In genomic region chr2:136246086-136246669, GRCh38 we compare ENCODE assay signal across 8 cellular contexts.
DNase-seq lines count a peak whose midpoint lies in the region; ATAC-seq and TF ChIP-seq lines count a peak whose summit lies in the region.

No MANE protein-coding gene starts in this region.

- peak; percentile 39 for TF ChIP-seq POLR2A in HCT116 (IDR thresholded peaks at IDR 0.05; ENCODE audit: borderline replicate concordance, extremely low read depth, insufficient read depth, insufficient read length)

- intact Hi-C loops in HCT116 (cut with micrococcal nuclease), result no loop called here
- intact Hi-C loops in left cardiac atrium (cut with DNase I), result no loop called here

- H3K79me2 ChIP-seq in DND-41 (ENCODE audit: insufficient read depth, low read length) (no peaks in the 10 kb centered on the region), HCT116 (ENCODE audit: insufficient read depth, low read length) (no peaks in the 10 kb centered on the region), OCI-LY3 (ENCODE audit: low read length) (no peaks in the 10 kb centered on the region)

- H3K27me3 ChIP-seq in DND-41 (ENCODE audit: insufficient read depth, low read length, poor library complexity) (no peaks in the 10 kb centered on the region), HCT116 (ENCODE audit: insufficient read depth, low read length) (no peaks in the 10 kb centered on the region), OCI-LY3 (ENCODE audit: low read depth, low read length) (peaks cover 17% of the 10 kb centered on the region)

- H3K9me3 ChIP-seq in DND-41 (ENCODE audit: insufficient read depth, low read length, severe bottlenecking) (no peaks in the 10 kb centered on the region), HCT116 (ENCODE audit: control insufficient read depth in 1 of 2, insufficient read depth in 1 of 2, low read depth in 1 of 2, low read length in 2 of 2) (no peaks in the 10 kb centered on the region), OCI-LY3 (ENCODE audit: insufficient read depth, low read length) (no peaks in the 10 kb centered on the region)

- TF ChIP-seq CTCF in DND-41 (IDR thresholded peaks at IDR 0.05; ENCODE audit: borderline replicate concordance, extremely low read depth, low read length, poor library complexity, severe bottlenecking) (no peak), HCT116 (IDR thresholded peaks at IDR 0.05 in 2 of 3, conservative IDR thresholded peaks at IDR 0.05 in 1 of 3; ENCODE audit: borderline replicate concordance in 1 of 3, insufficient read depth in 1 of 3, low read depth in 2 of 3, low read length in 2 of 3) (no peak), OCI-LY3 (IDR thresholded peaks at IDR 0.05; ENCODE audit: low read depth, low read length) (no peak)

- peak; percentile 29 for DNase-seq in DND-41
- DNase-seq in HCT116 (ENCODE audit: low read depth, low spot score), result peak; percentile 53
- DNase-seq in left cardiac atrium, result peak; percentile 57
- no peak for DNase-seq in NCI-H526 (lab: John Stamatoyannopoulos, UW)
- no peak for DNase-seq in superior temporal gyrus (ENCODE audit: extremely low spot score)
- no peak for DNase-seq in medulla oblongata (ENCODE audit: extremely low spot score)

- CTCF ChIA-PET in HCT116 (lab: Charles Lee), result interaction anchor here (1.4 kb wide), 1 partner anchor 10 kb away, joined by 5 read pairs; no protein-coding TSS in a partner anchor

- H3K36me3 Mint-ChIP-seq in stimulated activated memory B cell treated with anti-CD40 and anti-IgM and Interleukin-4, amounts not matched to agents 10 μg/mL and 1 μg/mL and 100 μg/mL, for 72 hours, result peaks cover 4% of the 10 kb centered on the region

- BruUV-seq in HCT116 (replicated peaks; lab: Mats Ljungman, UMichigan), result no TSS peak

- peaks cover 76% of the 10 kb centered on the region for H3K4me1 Mint-ChIP-seq in stimulated activated memory B cell treated with anti-CD40 and anti-IgM and Interleukin-4, amounts not matched to agents 10 μg/mL and 1 μg/mL and 100 μg/mL, for 72 hours

- no peak overlapping the region for H2AFZ ChIP-seq in DND-41 (ENCODE audit: low read depth, low read length)
- peak overlapping the region; percentile 94 for H2AFZ ChIP-seq in HCT116 (ENCODE audit: low read depth, low read length, poor library complexity, severe bottlenecking)
- peak overlapping the region; percentile 81 for H2AFZ ChIP-seq in OCI-LY3 (ENCODE audit: low read depth, low read length)

- peak overlapping the region; percentile 82 for H3K27ac Mint-ChIP-seq in stimulated activated memory B cell treated with anti-CD40 and anti-IgM and Interleukin-4, amounts not matched to agents 10 μg/mL and 1 μg/mL and 100 μg/mL, for 72 hours

- H3K27ac ChIP-seq in DND-41 (ENCODE audit: low read length) (peak overlapping the region; percentile 40), HCT116 (ENCODE audit: low read depth, low read length) (peak overlapping the region; percentile 1; the same call in 1 of the 2 replicates), OCI-LY3 (ENCODE audit: low read length) (peak overlapping the region; percentile 46)

- POLR2A ChIA-PET in HCT116 (lab: Charles Lee), result no interaction called here

- H3K36me3 ChIP-seq in DND-41 (ENCODE audit: insufficient read depth, low read length) (no peaks in the 10 kb centered on the region), HCT116 (ENCODE audit: control insufficient read depth in 1 of 2, insufficient read depth in 2 of 2, low read length in 2 of 2) (no peaks in the 10 kb centered on the region), OCI-LY3 (replicated peaks; ENCODE audit: low read depth, low read length) (no peaks in the 10 kb centered on the region)

- ATAC-seq in DND-41 (ENCODE audit: insufficient read depth, low read depth) (peak; percentile 21; the same call in 2 of the 3 replicates), HCT116 (peak; percentile 89), left cardiac atrium (peak; percentile 61 to 75)
- ATAC-seq in stimulated activated memory B cell treated with anti-CD40 and anti-IgM and Interleukin-4, amounts not matched to agents 10 μg/mL and 1 μg/mL and 100 μg/mL, for 72 hours, result peak; percentile 97

- H4K20me1 ChIP-seq in DND-41 (ENCODE audit: insufficient read depth, low read length) (no peaks in the 10 kb centered on the region), HCT116 (ENCODE audit: insufficient read depth) (no peaks in the 10 kb centered on the region), OCI-LY3 (ENCODE audit: insufficient read depth, low read length) (no peaks in the 10 kb centered on the region)

- RAD21 ChIA-PET in HCT116 (lab: Charles Lee; ENCODE audit: low non-redundant PET in 1 of 2, low total read pairs in 2 of 2, uncharacterized antibody in 2 of 2, unreplicated experiment in 2 of 2), result no interaction called here

- TF ChIP-seq RAD21 in HCT116 (IDR thresholded peaks at IDR 0.05; ENCODE audit: low read depth), result no peak

- H3K9ac ChIP-seq in DND-41 (ENCODE audit: low read depth, low read length) (no peak overlapping the region), HCT116 (ENCODE audit: low read length) (peak overlapping the region; percentile 30), OCI-LY3 (ENCODE audit: low read length) (peak overlapping the region; percentile 51)

- H3K27me3 Mint-ChIP-seq in stimulated activated memory B cell treated with anti-CD40 and anti-IgM and Interleukin-4, amounts not matched to agents 10 μg/mL and 1 μg/mL and 100 μg/mL, for 72 hours, result no peaks in the 10 kb centered on the region

- peaks cover 22% of the 10 kb centered on the region for H3K4me1 ChIP-seq in DND-41 (ENCODE audit: insufficient read depth, low read length)
- H3K4me1 ChIP-seq in HCT116 (ENCODE audit: control insufficient read depth in 1 of 2, insufficient read depth in 2 of 2, low read length in 2 of 2), result peaks cover 15 to 41% of the 10 kb centered on the region in 2 experiments; a peak in 3 of 4 replicates
- peaks cover 19% of the 10 kb centered on the region for H3K4me1 ChIP-seq in OCI-LY3 (ENCODE audit: low read length)

- H3K4me3 Mint-ChIP-seq in stimulated activated memory B cell treated with anti-CD40 and anti-IgM and Interleukin-4, amounts not matched to agents 10 μg/mL and 1 μg/mL and 100 μg/mL, for 72 hours, result peak overlapping the region; percentile 56

- no peak overlapping the region for H3K4me2 ChIP-seq in DND-41 (ENCODE audit: insufficient read depth, low read length)
- peak overlapping the region; percentile 83 for H3K4me2 ChIP-seq in HCT116 (ENCODE audit: low read length)
- peak overlapping the region; percentile 65 for H3K4me2 ChIP-seq in OCI-LY3 (ENCODE audit: low read length)

- H3K4me3 ChIP-seq in DND-41 (ENCODE audit: low read depth in 1 of 2, low read length in 2 of 2), result no peak overlapping the region
- H3K4me3 ChIP-seq in HCT116 (replicated peaks in 1 of 2; ENCODE audit: low read depth in 1 of 2, low read length in 2 of 2), result peak overlapping the region; percentile 34 to 38
- H3K4me3 ChIP-seq in OCI-LY3 (ENCODE audit: low read length), result peak overlapping the region; percentile 43

- no peaks in the 10 kb centered on the region for H3K9me2 ChIP-seq in HCT116 (ENCODE audit: insufficient read depth)

- H3K9me3 Mint-ChIP-seq in stimulated activated memory B cell treated with anti-CD40 and anti-IgM and Interleukin-4, amounts not matched to agents 10 μg/mL and 1 μg/mL and 100 μg/mL, for 72 hours, result no peaks in the 10 kb centered on the region

TF ChIP-seq in HCT116, 20 proteins besides CTCF, POLR2A, EP300 and RAD21 (continues in another document):
- peak; percentile 68 for TF ChIP-seq MAX (IDR thresholded peaks at IDR 0.05)
- no peak for TF ChIP-seq ZBTB33 (IDR thresholded peaks at IDR 0.05; ENCODE audit: extremely low read depth, insufficient replicate concordance, low read length)
- no peak for TF ChIP-seq EZH2phosphoT487 (IDR thresholded peaks at IDR 0.05; ENCODE audit: borderline replicate concordance)
- peak; percentile 72 for TF ChIP-seq POLR2AphosphoS5 (IDR thresholded peaks at IDR 0.05; ENCODE audit: low read depth, low read length)
- no peak for TF ChIP-seq ATF3 (IDR thresholded peaks at IDR 0.05)
- no peak for TF ChIP-seq EZH2 (IDR thresholded peaks at IDR 0.05)
- TF ChIP-seq SP1 (IDR thresholded peaks at IDR 0.05; ENCODE audit: low read depth), result peak; percentile 51
- no peak for TF ChIP-seq CBX3 (IDR thresholded peaks at IDR 0.05; ENCODE audit: low read depth)
- no peak for TF ChIP-seq SIN3A (IDR thresholded peaks at IDR 0.05; ENCODE audit: low read depth)

Comparison
In these comparisons a context has a peak if more than half of its experiments do, and no peak if none do; other contexts are left out.
1. ATAC-seq: peak in every context shown above with its lines; median percentile 97 in stimulated activated memory B cell treated with anti-CD40 and anti-IgM and Interleukin-4, amounts not matched to agents 10 μg/mL and 1 μg/mL and 100 μg/mL, for 72 hours; 89 in HCT116; 68 in left cardiac atrium; 21 in DND-41.
2. DNase-seq: peak in DND-41 (single experiment), HCT116 (single experiment) and left cardiac atrium (single experiment); none in NCI-H526 (0 of 2), superior temporal gyrus (single experiment) and medulla oblongata (single experiment).
3. H3K4me3 ChIP-seq: peak in HCT116 (2 of 2) and OCI-LY3 (single experiment); none in DND-41 (0 of 2).
4. Peak in every context shown above with its lines, with median percentiles within 50 percentile points of each other: H3K27ac ChIP-seq.